ENCODE assay signal across 25 cellular contexts in genomic region chr2:7900593-7900992, GRCh38.
DNase-seq lines count a peak whose midpoint lies in the region; ATAC-seq and FAIRE-seq lines count a peak whose summit lies in the region.
"Had no signal": no experiment of that assay in that cellular context is flagged by ENCODE, and none has a peak within 500 bp of the region (broad histone marks: within the 10 kb centered on the region; RNA-seq: fewer than 3 reads in every experiment).

No MANE protein-coding gene starts in this region.

- H2BK12ac ChIP-seq in neuronal stem cell (ENCODE audit: low read length), result no peak overlapping the region

- H3K4ac ChIP-seq in neuronal stem cell (ENCODE audit: low read length), result no peak overlapping the region

- FAIRE-seq in frontal cortex (lab: Jason Lieb, UNC), result no peak
- FAIRE-seq: A204.1, keratinocyte had no signal

- no peak overlapping the region for H3K23ac ChIP-seq in neuronal stem cell (ENCODE audit: low read depth, low read length, poor library complexity)

- no peak overlapping the region for H3K27ac Mint-ChIP-seq in T-helper 2 cell treated with Interferon-gamma antibody and Interleukin-4, amounts not matched to agents 5 μg/mL and 100 μg/mL, for 36 hours
- peak overlapping the region in 1 of 2 donors; percentile 46 for H3K27ac Mint-ChIP-seq in natural killer cell treated with Interleukin-12 subunit alpha and Interleukin-12 subunit beta and Interleukin-15 and Interleukin-18, amount 100 ng/mL, for 72 hours
- H3K27ac Mint-ChIP-seq in activated T-helper 2 cell treated with anti-CD3 and anti-CD28 coated beads, Interferon-gamma antibody, Interleukin-2, Interleukin-4, amounts not matched to agents 10 μg/mL and 5 μg/mL and 100 μg/mL, durations not matched to agents 14 hours and 24 hours and 36 hours, result no peak overlapping the region
- H3K27ac Mint-ChIP-seq: activated B cell treated with CpG ODN at 0.5 μM for 24 hours; CD4-positive, alpha-beta memory T cell; stimulated activated naive CD8-positive, alpha-beta T cell treated with anti-CD3 and anti-CD28 coated beads, Interleukin-15, Interleukin-2, amounts not matched to agents 100 ng/mL and 50 ng/mL, for 24 hours; T-cell had no signal

- no peak overlapping the region for H2BK15ac ChIP-seq in neuronal stem cell (ENCODE audit: low read length)

- H3K18ac ChIP-seq in neuronal stem cell (ENCODE audit: low read length), result peak overlapping the region; percentile 54

- H3K9me3 Mint-ChIP-seq in T-helper 2 cell treated with Interferon-gamma antibody and Interleukin-4, amounts not matched to agents 5 μg/mL and 100 μg/mL, for 36 hours, result no peaks in the 10 kb centered on the region
- no peaks in the 10 kb centered on the region for H3K9me3 Mint-ChIP-seq in natural killer cell treated with Interleukin-12 subunit alpha and Interleukin-12 subunit beta and Interleukin-15 and Interleukin-18, amount 100 ng/mL, for 72 hours
- H3K9me3 Mint-ChIP-seq in activated T-helper 2 cell treated with anti-CD3 and anti-CD28 coated beads, Interferon-gamma antibody, Interleukin-2, Interleukin-4, amounts not matched to agents 10 μg/mL and 5 μg/mL and 100 μg/mL, durations not matched to agents 14 hours and 24 hours and 36 hours, result no peaks in the 10 kb centered on the region
- H3K9me3 Mint-ChIP-seq: activated B cell treated with CpG ODN at 0.5 μM for 24 hours; CD4-positive, alpha-beta memory T cell; stimulated activated naive CD8-positive, alpha-beta T cell treated with anti-CD3 and anti-CD28 coated beads, Interleukin-15, Interleukin-2, amounts not matched to agents 100 ng/mL and 50 ng/mL, for 24 hours; T-cell had no signal

- H3K4me1 ChIP-seq in HUES64 (ENCODE audit: insufficient read depth, low read length) (peaks cover 19% of the 10 kb centered on the region), neuronal stem cell (ENCODE audit: control insufficient read depth in 2 of 2, insufficient read depth in 1 of 2, low read depth in 1 of 2, low read length in 2 of 2) (peaks cover 2 to 8% of the 10 kb centered on the region in 2 donors)
- H3K4me1 ChIP-seq: esophagus muscularis mucosa, Peyer's patch, upper lobe of right lung had no signal

- H3K79me1 ChIP-seq in neuronal stem cell (ENCODE audit: low read depth, low read length), result no peaks in the 10 kb centered on the region

- peaks cover 23% of the 10 kb centered on the region for H3K4me1 Mint-ChIP-seq in T-helper 2 cell treated with Interferon-gamma antibody and Interleukin-4, amounts not matched to agents 5 μg/mL and 100 μg/mL, for 36 hours (ENCODE audit: low read depth)
- peaks cover 20 to 26% of the 10 kb centered on the region in 2 donors for H3K4me1 Mint-ChIP-seq in natural killer cell treated with Interleukin-12 subunit alpha and Interleukin-12 subunit beta and Interleukin-15 and Interleukin-18, amount 100 ng/mL, for 72 hours (ENCODE audit: low read depth in 2 of 2)
- peaks cover 26% of the 10 kb centered on the region for H3K4me1 Mint-ChIP-seq in activated T-helper 2 cell treated with anti-CD3 and anti-CD28 coated beads, Interferon-gamma antibody, Interleukin-2, Interleukin-4, amounts not matched to agents 10 μg/mL and 5 μg/mL and 100 μg/mL, durations not matched to agents 14 hours and 24 hours and 36 hours (ENCODE audit: low read depth)

- H3K27ac ChIP-seq in HUES64 (ENCODE audit: low read depth, low read length), result peak overlapping the region; percentile 25; the same call in 1 of the 2 replicates
- no peak overlapping the region for H3K27ac ChIP-seq in neuronal stem cell (replicated peaks; ENCODE audit: low read length)
- H3K27ac ChIP-seq: brain microvascular endothelial cell, dorsolateral prefrontal cortex, esophagus muscularis mucosa, heart left ventricle, Peyer's patch, upper lobe of right lung had no signal

- H3K36me3 ChIP-seq in HUES64 (ENCODE audit: insufficient read depth, low read length) (no peaks in the 10 kb centered on the region), neuronal stem cell (replicated peaks in 1 of 2; ENCODE audit: control insufficient read depth in 2 of 2, insufficient read depth in 2 of 2, low read length in 2 of 2) (no peaks in the 10 kb centered on the region)
- H3K36me3 ChIP-seq: brain microvascular endothelial cell, esophagus muscularis mucosa, heart left ventricle, Peyer's patch, upper lobe of right lung had no signal

- H3K36me3 Mint-ChIP-seq in T-helper 2 cell treated with Interferon-gamma antibody and Interleukin-4, amounts not matched to agents 5 μg/mL and 100 μg/mL, for 36 hours (ENCODE audit: low read depth), result peaks cover 1% of the 10 kb centered on the region
- no peaks in the 10 kb centered on the region for H3K36me3 Mint-ChIP-seq in natural killer cell treated with Interleukin-12 subunit alpha and Interleukin-12 subunit beta and Interleukin-15 and Interleukin-18, amount 100 ng/mL, for 72 hours
- no peaks in the 10 kb centered on the region for H3K36me3 Mint-ChIP-seq in activated T-helper 2 cell treated with anti-CD3 and anti-CD28 coated beads, Interferon-gamma antibody, Interleukin-2, Interleukin-4, amounts not matched to agents 10 μg/mL and 5 μg/mL and 100 μg/mL, durations not matched to agents 14 hours and 24 hours and 36 hours (ENCODE audit: low read depth)
- H3K36me3 Mint-ChIP-seq: CD4-positive, alpha-beta memory T cell; T-cell had no signal

- H3K9ac ChIP-seq in HUES64 (ENCODE audit: low read depth, low read length) (no peak overlapping the region), neuronal stem cell (ENCODE audit: low read depth, low read length, poor library complexity) (no peak overlapping the region)

- H2AFZ ChIP-seq in neuronal stem cell (ENCODE audit: low read length), result no peak overlapping the region

- H3K27me3 Mint-ChIP-seq in T-helper 2 cell treated with Interferon-gamma antibody and Interleukin-4, amounts not matched to agents 5 μg/mL and 100 μg/mL, for 36 hours (ENCODE audit: low read depth), result no peaks in the 10 kb centered on the region
- peaks cover 23 to 33% of the 10 kb centered on the region in 2 donors for H3K27me3 Mint-ChIP-seq in natural killer cell treated with Interleukin-12 subunit alpha and Interleukin-12 subunit beta and Interleukin-15 and Interleukin-18, amount 100 ng/mL, for 72 hours
- H3K27me3 Mint-ChIP-seq in activated T-helper 2 cell treated with anti-CD3 and anti-CD28 coated beads, Interferon-gamma antibody, Interleukin-2, Interleukin-4, amounts not matched to agents 10 μg/mL and 5 μg/mL and 100 μg/mL, durations not matched to agents 14 hours and 24 hours and 36 hours (ENCODE audit: low read depth), result no peaks in the 10 kb centered on the region
- H3K27me3 Mint-ChIP-seq: CD4-positive, alpha-beta memory T cell had no signal

- H2BK120ac ChIP-seq in neuronal stem cell (ENCODE audit: low read depth, low read length), result no peak overlapping the region

- H3K27me3 ChIP-seq in HUES64 (ENCODE audit: insufficient read depth, low read length), result no peaks in the 10 kb centered on the region
- H3K27me3 ChIP-seq in neuronal stem cell (ENCODE audit: control insufficient read depth in 3 of 3, insufficient read depth in 3 of 3, low read depth in 1 of 3, low read length in 3 of 3), result peaks cover 0 to 2% (median 0%) of the 10 kb centered on the region in 3 experiments
- H3K27me3 ChIP-seq: brain microvascular endothelial cell, esophagus muscularis mucosa, heart left ventricle, Peyer's patch, upper lobe of right lung had no signal

- no peak overlapping the region for H2AK5ac ChIP-seq in neuronal stem cell (ENCODE audit: low read depth, low read length)

- H4K8ac ChIP-seq in neuronal stem cell (ENCODE audit: low read depth, low read length), result no peak overlapping the region

- intact Hi-C loops in activated T-helper 2 cell treated with anti-CD3 and anti-CD28 coated beads, Interferon-gamma antibody, Interleukin-2, Interleukin-4, amounts not matched to agents 10 μg/mL and 5 μg/mL and 100 μg/mL, durations not matched to agents 14 hours and 24 hours and 36 hours (cut with micrococcal nuclease), result no loop called here

- H3K4me3 ChIP-seq in HUES64 (ENCODE audit: low read length), result no peak overlapping the region
- no peak overlapping the region for H3K4me3 ChIP-seq in neuronal stem cell (ENCODE audit: low read length in 2 of 2)
- H3K4me3 ChIP-seq: dorsolateral prefrontal cortex, esophagus muscularis mucosa, heart left ventricle, Peyer's patch, upper lobe of right lung had no signal

- H3K4me3 Mint-ChIP-seq in T-helper 2 cell treated with Interferon-gamma antibody and Interleukin-4, amounts not matched to agents 5 μg/mL and 100 μg/mL, for 36 hours, result peak overlapping the region; percentile 8
- H3K4me3 Mint-ChIP-seq in natural killer cell treated with Interleukin-12 subunit alpha and Interleukin-12 subunit beta and Interleukin-15 and Interleukin-18, amount 100 ng/mL, for 72 hours, result no peak overlapping the region
- H3K4me3 Mint-ChIP-seq in activated T-helper 2 cell treated with anti-CD3 and anti-CD28 coated beads, Interferon-gamma antibody, Interleukin-2, Interleukin-4, amounts not matched to agents 10 μg/mL and 5 μg/mL and 100 μg/mL, durations not matched to agents 14 hours and 24 hours and 36 hours (ENCODE audit: low read depth), result no peak overlapping the region
- H3K4me3 Mint-ChIP-seq: activated B cell treated with CpG ODN at 0.5 μM for 24 hours; stimulated activated naive CD8-positive, alpha-beta T cell treated with anti-CD3 and anti-CD28 coated beads, Interleukin-15, Interleukin-2, amounts not matched to agents 100 ng/mL and 50 ng/mL, for 24 hours; T-cell had no signal

- no peak overlapping the region for H4K91ac ChIP-seq in neuronal stem cell (ENCODE audit: low read depth, low read length, poor library complexity)

- H3K9me3 ChIP-seq in HUES64 (ENCODE audit: insufficient read depth, low read depth, low read length) (no peaks in the 10 kb centered on the region), neuronal stem cell (replicated peaks in 1 of 2; ENCODE audit: control insufficient read depth in 2 of 2, insufficient read depth in 1 of 2, low read depth in 1 of 2, low read length in 2 of 2) (peaks cover 0 to 2% of the 10 kb centered on the region in 2 donors)
- H3K9me3 ChIP-seq: esophagus muscularis mucosa, heart left ventricle, Peyer's patch, upper lobe of right lung had no signal

- no peak overlapping the region for H3K4me2 ChIP-seq in neuronal stem cell (ENCODE audit: insufficient read depth, low read length, poor library complexity, severe bottlenecking)

- 75% methylated on average over 4 of the region's 5 CpGs for WGBS in HUES64
- no CpG with 5 or more reads among the region's 5 CpGs for WGBS in neuronal stem cell (ENCODE audit: extremely low coverage in 2 of 2, insufficient read length in 2 of 2, insufficient replicate concordance in 1 of 2), 2 donors

- DNase-seq in T-helper 2 cell treated with Interferon-gamma antibody and Interleukin-4, amounts not matched to agents 5 μg/mL and 100 μg/mL, for 36 hours (ENCODE audit: low spot score), result no peak
- no peak for DNase-seq in T-helper 2 cell
- peak; percentile 14 for DNase-seq in SW480 (ENCODE audit: low spot score)
- no peak for DNase-seq in neuronal stem cell (ENCODE audit: low spot score)
- DNase-seq in natural killer cell treated with Interleukin-12 subunit alpha and Interleukin-12 subunit beta and Interleukin-15 and Interleukin-18, amount 100 ng/mL, for 72 hours (ENCODE audit: low spot score), result no peak
- no peak for DNase-seq in frontal cortex (ENCODE audit: low spot score in 2 of 2)
- no peak for DNase-seq in activated T-helper 2 cell treated with anti-CD3 and anti-CD28 coated beads, Interferon-gamma antibody, Interleukin-2, Interleukin-4, amounts not matched to agents 10 μg/mL and 5 μg/mL and 100 μg/mL, durations not matched to agents 14 hours and 24 hours and 36 hours (ENCODE audit: low spot score)
- DNase-seq: activated B cell treated with CpG ODN at 0.5 μM for 24 hours; activated CD8-positive, alpha-beta memory T cell treated with anti-CD3 and anti-CD28 coated beads, Interleukin-2, amount 50 U/mL, for 48 hours; activated naive CD4-positive, alpha-beta T cell treated with Interleukin-2 at 50 U/mL for 16 hours; brain microvascular endothelial cell; CD4-positive, alpha-beta memory T cell; dorsolateral prefrontal cortex; heart left ventricle; mesendoderm; MM.1S; NCI-H774; Peyer's patch; T-cell; upper lobe of right lung had no signal

- H2BK5ac ChIP-seq in neuronal stem cell (ENCODE audit: low read length), result no peak overlapping the region

- no peak overlapping the region for H3K14ac ChIP-seq in neuronal stem cell (ENCODE audit: low read length)

- no peak for ATAC-seq in natural killer cell treated with Interleukin-12 subunit alpha and Interleukin-12 subunit beta and Interleukin-15 and Interleukin-18, amount 100 ng/mL, for 72 hours
- ATAC-seq: heart left ventricle, T-cell, upper lobe of right lung had no signal
